ENCODE assay signal across 1 cellular context in genomic region chr4:41167191-41167590, GRCh38.
TF ChIP-seq lines count a peak whose summit lies in the region.

No MANE protein-coding gene starts in this region.

TF ChIP-seq in H1, 55 proteins besides CTCF, POLR2A, EP300 and RAD21:
- TF ChIP-seq NRF1 (IDR thresholded peaks at IDR 0.05; ENCODE audit: low read depth, low read length) = no peak
- TF ChIP-seq, protein P1, sequence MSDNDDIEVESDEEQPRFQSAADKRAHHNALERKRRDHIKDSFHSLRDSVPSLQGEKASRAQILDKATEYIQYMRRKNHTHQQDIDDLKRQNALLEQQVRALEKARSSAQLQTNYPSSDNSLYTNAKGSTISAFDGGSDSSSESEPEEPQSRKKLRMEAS (IDR thresholded peaks at IDR 0.05) = 0 out of 2 replicates have a peak, but pooled peaks have one; percentile 16
